1 cellular context compared by ENCODE assay signal in the genomic region with DNA sequence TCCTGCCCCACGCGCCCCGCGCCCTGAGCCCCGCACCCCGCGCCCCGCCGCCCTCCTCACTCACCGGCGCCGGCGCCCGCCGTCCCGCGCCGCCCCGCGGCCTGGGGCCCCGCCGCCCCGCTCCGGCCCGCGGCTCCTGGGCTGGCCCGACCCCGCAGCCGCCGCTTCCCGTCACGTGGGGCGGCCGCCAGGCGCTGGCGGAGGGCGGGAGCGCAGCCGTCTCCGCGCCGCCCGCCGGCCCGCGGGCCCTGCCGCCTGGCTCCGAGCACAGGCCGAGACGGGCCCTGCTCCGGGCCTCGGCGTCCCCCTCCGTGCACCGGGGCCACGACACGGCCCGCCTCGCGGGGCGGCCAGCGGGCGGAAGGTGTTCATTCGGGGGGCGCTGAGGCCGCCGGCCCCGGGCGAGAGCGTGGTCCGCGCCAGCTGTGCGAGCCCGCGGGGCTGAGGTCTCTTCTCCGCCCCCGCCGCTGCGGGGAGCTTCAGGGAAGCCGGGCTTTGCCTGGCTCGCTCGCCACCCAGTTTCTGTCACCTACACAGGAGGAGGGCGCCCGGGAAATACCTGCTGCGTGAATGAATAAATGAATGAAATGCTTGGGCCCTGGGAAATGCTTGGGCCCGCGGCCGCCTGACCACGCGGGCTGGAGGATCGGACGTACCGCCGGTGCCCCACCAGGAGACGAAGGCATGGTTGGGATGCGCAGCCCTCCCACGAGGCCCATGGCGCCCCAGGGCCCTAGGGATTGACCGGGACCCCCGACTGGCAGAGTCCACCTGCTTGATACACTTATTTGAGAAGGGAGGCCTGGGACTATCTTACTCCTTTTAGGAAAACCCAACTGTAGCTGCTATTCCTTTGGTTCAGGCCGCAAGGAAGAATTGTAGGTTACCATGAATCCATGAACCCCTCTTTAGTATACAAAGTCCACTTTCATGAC.
A peak's percentile ranks its signal among the peaks of the same experiment; 100 is the strongest.
TF ChIP-seq lines count a peak whose summit lies in the region.

Gene TGFBRAP1, minus strand, starts transcription at position 175 of the 935 bp plus-strand sequence. CDS start 21,434 bp downstream, outside the sequence.

TF ChIP-seq in HepG2, 621 proteins besides CTCF, POLR2A, EP300 and RAD21 (continued from another document and continues in another):
- TF ChIP-seq, protein P1, sequence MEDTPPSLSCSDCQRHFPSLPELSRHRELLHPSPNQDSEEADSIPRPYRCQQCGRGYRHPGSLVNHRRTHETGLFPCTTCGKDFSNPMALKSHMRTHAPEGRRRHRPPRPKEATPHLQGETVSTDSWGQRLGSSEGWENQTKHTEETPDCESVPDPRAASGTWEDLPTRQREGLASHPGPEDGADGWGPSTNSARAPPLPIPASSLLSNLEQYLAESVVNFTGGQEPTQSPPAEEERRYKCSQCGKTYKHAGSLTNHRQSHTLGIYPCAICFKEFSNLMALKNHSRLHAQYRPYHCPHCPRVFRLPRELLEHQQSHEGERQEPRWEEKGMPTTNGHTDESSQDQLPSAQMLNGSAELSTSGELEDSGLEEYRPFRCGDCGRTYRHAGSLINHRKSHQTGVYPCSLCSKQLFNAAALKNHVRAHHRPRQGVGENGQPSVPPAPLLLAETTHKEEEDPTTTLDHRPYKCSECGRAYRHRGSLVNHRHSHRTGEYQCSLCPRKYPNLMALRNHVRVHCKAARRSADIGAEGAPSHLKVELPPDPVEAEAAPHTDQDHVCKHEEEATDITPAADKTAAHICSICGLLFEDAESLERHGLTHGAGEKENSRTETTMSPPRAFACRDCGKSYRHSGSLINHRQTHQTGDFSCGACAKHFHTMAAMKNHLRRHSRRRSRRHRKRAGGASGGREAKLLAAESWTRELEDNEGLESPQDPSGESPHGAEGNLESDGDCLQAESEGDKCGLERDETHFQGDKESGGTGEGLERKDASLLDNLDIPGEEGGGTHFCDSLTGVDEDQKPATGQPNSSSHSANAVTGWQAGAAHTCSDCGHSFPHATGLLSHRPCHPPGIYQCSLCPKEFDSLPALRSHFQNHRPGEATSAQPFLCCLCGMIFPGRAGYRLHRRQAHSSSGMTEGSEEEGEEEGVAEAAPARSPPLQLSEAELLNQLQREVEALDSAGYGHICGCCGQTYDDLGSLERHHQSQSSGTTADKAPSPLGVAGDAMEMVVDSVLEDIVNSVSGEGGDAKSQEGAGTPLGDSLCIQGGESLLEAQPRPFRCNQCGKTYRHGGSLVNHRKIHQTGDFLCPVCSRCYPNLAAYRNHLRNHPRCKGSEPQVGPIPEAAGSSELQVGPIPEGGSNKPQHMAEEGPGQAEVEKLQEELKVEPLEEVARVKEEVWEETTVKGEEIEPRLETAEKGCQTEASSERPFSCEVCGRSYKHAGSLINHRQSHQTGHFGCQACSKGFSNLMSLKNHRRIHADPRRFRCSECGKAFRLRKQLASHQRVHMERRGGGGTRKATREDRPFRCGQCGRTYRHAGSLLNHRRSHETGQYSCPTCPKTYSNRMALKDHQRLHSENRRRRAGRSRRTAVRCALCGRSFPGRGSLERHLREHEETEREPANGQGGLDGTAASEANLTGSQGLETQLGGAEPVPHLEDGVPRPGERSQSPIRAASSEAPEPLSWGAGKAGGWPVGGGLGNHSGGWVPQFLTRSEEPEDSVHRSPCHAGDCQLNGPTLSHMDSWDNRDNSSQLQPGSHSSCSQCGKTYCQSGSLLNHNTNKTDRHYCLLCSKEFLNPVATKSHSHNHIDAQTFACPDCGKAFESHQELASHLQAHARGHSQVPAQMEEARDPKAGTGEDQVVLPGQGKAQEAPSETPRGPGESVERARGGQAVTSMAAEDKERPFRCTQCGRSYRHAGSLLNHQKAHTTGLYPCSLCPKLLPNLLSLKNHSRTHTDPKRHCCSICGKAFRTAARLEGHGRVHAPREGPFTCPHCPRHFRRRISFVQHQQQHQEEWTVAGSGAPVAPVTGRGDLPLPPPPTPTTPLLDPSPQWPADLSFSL (CRISPR knock-in tag; IDR thresholded peaks at IDR 0.05): no peak
- TF ChIP-seq EHMT2 (IDR thresholded peaks at IDR 0.05; ENCODE audit: borderline replicate concordance, low read depth, low read length): peak; percentile 66; the same call in 1 of the 2 replicates
- peak; percentile 36; the same call in 1 of the 2 replicates for TF ChIP-seq ZNF792 (CRISPR knock-in tag; IDR thresholded peaks at IDR 0.05)
- peak; percentile 60 for TF ChIP-seq ZSCAN25 (CRISPR knock-in tag; IDR thresholded peaks at IDR 0.05)
- TF ChIP-seq KDM5B (CRISPR knock-in tag; IDR thresholded peaks at IDR 0.05; ENCODE audit: borderline replicate concordance): peak; percentile 90
- peak; percentile 61; the same call in 1 of the 2 replicates for TF ChIP-seq ZNF746 (CRISPR knock-in tag; IDR thresholded peaks at IDR 0.05)
- peak; percentile 94 for TF ChIP-seq MXD3 (CRISPR knock-in tag; IDR thresholded peaks at IDR 0.05)
- TF ChIP-seq KLF16 (CRISPR knock-in tag; IDR thresholded peaks at IDR 0.05): peak; percentile 60 to 70; a peak in 3 of 4 replicates
- peak; percentile 70 for TF ChIP-seq SAFB2 (CRISPR knock-in tag; IDR thresholded peaks at IDR 0.05; ENCODE audit: borderline replicate concordance, low read depth)
- peak; percentile 94 for TF ChIP-seq ZFP90 (CRISPR knock-in tag; IDR thresholded peaks at IDR 0.05; ENCODE audit: borderline replicate concordance)
- peak; percentile 85; the same call in 1 of the 2 replicates for TF ChIP-seq POGK (CRISPR knock-in tag; conservative IDR thresholded peaks at IDR 0.05)
- TF ChIP-seq ZNF605 (CRISPR knock-in tag; IDR thresholded peaks at IDR 0.05): peak; percentile 81
- TF ChIP-seq POLR2AphosphoS2 (IDR thresholded peaks at IDR 0.05; ENCODE audit: low read depth, low read length): no peak
- TF ChIP-seq ZMAT5 (CRISPR knock-in tag; IDR thresholded peaks at IDR 0.05; ENCODE audit: borderline replicate concordance, low read depth): no peak
- TF ChIP-seq ESRRA (CRISPR knock-in tag; IDR thresholded peaks at IDR 0.05; ENCODE audit: low read depth): no peak
- TF ChIP-seq MED8 (CRISPR knock-in tag; IDR thresholded peaks at IDR 0.05; ENCODE audit: insufficient replicate concordance): no peak
- TF ChIP-seq ONECUT2 (CRISPR knock-in tag; IDR thresholded peaks at IDR 0.05): no peak
- TF ChIP-seq ZNF674 (CRISPR knock-in tag; IDR thresholded peaks at IDR 0.05; ENCODE audit: low read depth): 0 out of 2 replicates have a peak, but pooled peaks have one; percentile 24
- TF ChIP-seq NFE2L2 (IDR thresholded peaks at IDR 0.05; ENCODE audit: low read length): no peak
- no peak for TF ChIP-seq ZNF543 (CRISPR knock-in tag; IDR thresholded peaks at IDR 0.05)
- TF ChIP-seq TBX2 (CRISPR knock-in tag; IDR thresholded peaks at IDR 0.05; ENCODE audit: borderline replicate concordance): peak; percentile 54; the same call in 1 of the 2 replicates
- TF ChIP-seq ZNF704 (CRISPR knock-in tag; IDR thresholded peaks at IDR 0.05; ENCODE audit: borderline replicate concordance): no peak; the same call in 1 of the 2 replicates
- TF ChIP-seq NR1H2 (CRISPR knock-in tag; IDR thresholded peaks at IDR 0.05; ENCODE audit: borderline replicate concordance, low read depth): no peak
- peak; percentile 23; the same call in 1 of the 2 replicates for TF ChIP-seq ZNF160 (CRISPR knock-in tag; IDR thresholded peaks at IDR 0.05)
- TF ChIP-seq TIGD3 (CRISPR knock-in tag; IDR thresholded peaks at IDR 0.05; ENCODE audit: borderline replicate concordance): peak; percentile 76; the same call in 1 of the 2 replicates
- no peak for TF ChIP-seq ZNF552 (CRISPR knock-in tag; IDR thresholded peaks at IDR 0.05; ENCODE audit: borderline replicate concordance)
- TF ChIP-seq HNRNPLL (IDR thresholded peaks at IDR 0.05; ENCODE audit: low read depth, low read length, poor library complexity, severe bottlenecking): peak; percentile 76
- TF ChIP-seq KIAA2018 (CRISPR knock-in tag; IDR thresholded peaks at IDR 0.05; ENCODE audit: borderline replicate concordance): no peak
- TF ChIP-seq ZNF629 (CRISPR knock-in tag; conservative IDR thresholded peaks at IDR 0.05): peak; percentile 27; the same call in 1 of the 2 replicates
- TF ChIP-seq TMF1 (CRISPR knock-in tag; IDR thresholded peaks at IDR 0.05; ENCODE audit: low read depth): peak; percentile 82; the same call in 1 of the 2 replicates
- TF ChIP-seq ISX (CRISPR knock-in tag; conservative IDR thresholded peaks at IDR 0.05): peak; percentile 77
- no peak for TF ChIP-seq ZNF670 (CRISPR knock-in tag; IDR thresholded peaks at IDR 0.05; ENCODE audit: borderline replicate concordance)
